In genomic region chr11:76631566-76632308, GRCh38 we compare ENCODE assay signal across 13 cellular contexts.
"Had no signal": no experiment of that assay in that cellular context is flagged by ENCODE, and none has a peak within 500 bp of the region (broad histone marks: within the 10 kb centered on the region; RNA-seq: fewer than 3 reads in every experiment).

No MANE protein-coding gene starts in this region.

- H3K27ac ChIP-seq: colonic mucosa had no signal

- H3K27me3 ChIP-seq: colonic mucosa, gastroesophageal sphincter had no signal

- DNase-seq: activated CD4-positive, alpha-beta memory T cell treated with anti-CD3 and anti-CD28 coated beads for 36 hours; activated CD4-positive, CD25-positive, alpha-beta regulatory T cell treated with anti-CD3 and anti-CD28 coated beads, Interleukin-2, amount 50 U/mL, for 72 hours; activated CD8-positive, alpha-beta memory T cell treated with anti-CD3 and anti-CD28 coated beads, Interleukin-2, amount 50 U/mL, for 4 hours; activated T-cell treated with anti-CD3 and anti-CD28 coated beads, Interleukin-2, amount 50 U/mL, for 72 hours; caudate nucleus; colonic mucosa; effector CD8-positive, alpha-beta T cell; hippocampal formation; kidney glomerular epithelial cell; occipital lobe; stimulated activated CD4-positive, alpha-beta T cell treated with anti-CD3 and anti-CD28 coated beads, Interleukin-4, amount 100 ng/mL, for 1 hour had no signal

- H3K4me3 ChIP-seq: colonic mucosa, gastroesophageal sphincter, prostate gland had no signal

- H3K9me3 ChIP-seq: colonic mucosa, gastroesophageal sphincter, prostate gland had no signal

- H3K36me3 ChIP-seq: colonic mucosa, gastroesophageal sphincter, prostate gland had no signal

- H3K4me1 ChIP-seq: colonic mucosa, prostate gland had no signal

- ATAC-seq: activated T-cell treated with anti-CD3 and anti-CD28 coated beads, Interleukin-2, amount 50 U/mL, for 72 hours; gastroesophageal sphincter had no signal
